Comparison of ENCODE assay signal across 17 cellular contexts in genomic region chr2:72953976-72954375, GRCh38. TPM values are rescaled to one million over a fixed set of nuclear protein-coding genes. Genes with fewer than 3 reads are reported as not detected.
DNase-seq lines count a peak whose midpoint lies in the region; ATAC-seq and TF ChIP-seq lines count a peak whose summit lies in the region.
"Had no signal": no experiment of that assay in that cellular context is flagged by ENCODE, and none has a peak within 500 bp of the region (broad histone marks: within the 10 kb centered on the region; RNA-seq: fewer than 3 reads in every experiment).

No MANE protein-coding gene starts in this region.

- H3K9me3 ChIP-seq in BLaER1 treated with 17β-estradiol and CSF1 and Interleukin-3, amounts not matched to agents 10 nM and 100 nM (replicated peaks in 1 of 11): no peaks in the 10 kb centered on the region
- H3K9me3 ChIP-seq in right cardiac atrium (ENCODE audit: control insufficient read depth, low read length) (no peaks in the 10 kb centered on the region), transverse colon (no peaks in the 10 kb centered on the region)
- H3K9me3 ChIP-seq: right atrium auricular region had no signal

- no peaks in the 10 kb centered on the region for H3K36me3 ChIP-seq in BLaER1 treated with 17β-estradiol and CSF1 and Interleukin-3, amounts not matched to agents 10 nM and 100 nM
- no peaks in the 10 kb centered on the region for H3K36me3 ChIP-seq in transverse colon
- H3K36me3 ChIP-seq: cardiac muscle cell, right atrium auricular region had no signal

- H3K4me2 ChIP-seq in BLaER1 treated with 17β-estradiol and CSF1 and Interleukin-3, amounts not matched to agents 10 nM and 100 nM: peak overlapping the region; percentile 67 to 97 (median 90)

- peak overlapping the region; percentile 93 to 95 for H3K4me3 Mint-ChIP-seq in effector memory CD8-positive, alpha-beta T cell

- no peak for TF ChIP-seq POLR2A in transverse colon (IDR thresholded peaks at IDR 0.05)

- TF ChIP-seq CTCF in GM10266 (IDR thresholded peaks at IDR 0.05; ENCODE audit: control insufficient read depth, insufficient read depth, low read depth, missing control alignments): no peak
- no peak for TF ChIP-seq CTCF in transverse colon (IDR thresholded peaks at IDR 0.05)

- peaks cover 0 to 14% (median 0%) of the 10 kb centered on the region in 11 experiments; a peak in 5 of 22 replicates for H4K20me1 ChIP-seq in BLaER1 treated with 17β-estradiol and CSF1 and Interleukin-3, amounts not matched to agents 10 nM and 100 nM

- in situ Hi-C loops in transverse colon (cut with MboI; ENCODE audit: low pct_ligation_motif_present in 1 of 4, low pct_unique_long_range_greater_than_20kb in 1 of 4, low sequenced_read_pairs in 3 of 4): no loop called here

- peak overlapping the region in 9 of 11 experiments; percentile 16 to 68 (median 47); a peak in 16 of 22 replicates for H3K9ac ChIP-seq in BLaER1 treated with 17β-estradiol and CSF1 and Interleukin-3, amounts not matched to agents 10 nM and 100 nM

- peaks cover 3% of the 10 kb centered on the region for H3K36me3 Mint-ChIP-seq in effector memory CD8-positive, alpha-beta T cell (ENCODE audit: insufficient read depth)

- peak overlapping the region in 9 of 11 experiments; percentile 42 to 74 (median 59); a peak in 17 of 22 replicates for H3K27ac ChIP-seq in BLaER1 treated with 17β-estradiol and CSF1 and Interleukin-3, amounts not matched to agents 10 nM and 100 nM
- no peak overlapping the region for H3K27ac ChIP-seq in right cardiac atrium (ENCODE audit: low read length)
- H3K27ac ChIP-seq in transverse colon: no peak overlapping the region
- H3K27ac ChIP-seq: cardiac muscle cell, epithelial cell of prostate, right atrium auricular region had no signal

- no peak for TF ChIP-seq EP300 in transverse colon (IDR thresholded peaks at IDR 0.05; ENCODE audit: low read depth)

- peak; percentile 44 for DNase-seq in GM10266 (ENCODE audit: extremely low spot score)
- peak; percentile 52 for DNase-seq in UCSD-AML1 (lab: John Stamatoyannopoulos, UW; ENCODE audit: unreplicated experiment)
- DNase-seq in effector memory CD8-positive, alpha-beta T cell: peak; percentile 5 to 26 (median 14)
- DNase-seq in NCI-H146 (lab: John Stamatoyannopoulos, UW): no peak
- no peak for DNase-seq in posterior cingulate gyrus
- no peak for DNase-seq in right cardiac atrium
- DNase-seq in transverse colon: no peak
- DNase-seq: head of caudate nucleus, NCI-H1105 treated with DMSO at 0.1 percent for 48 hours had no signal

- H3K27ac Mint-ChIP-seq in effector memory CD8-positive, alpha-beta T cell: peak overlapping the region; percentile 97 to 98

- peak overlapping the region in 8 of 10 experiments; percentile 6 to 49 (median 38); a peak in 13 of 20 replicates for H3K4me3 ChIP-seq in BLaER1 treated with 17β-estradiol and CSF1 and Interleukin-3, amounts not matched to agents 10 nM and 100 nM
- H3K4me3 ChIP-seq in right cardiac atrium (ENCODE audit: low read length): no peak overlapping the region
- H3K4me3 ChIP-seq in transverse colon: no peak overlapping the region
- H3K4me3 ChIP-seq: cardiac muscle cell, right atrium auricular region had no signal

- H3K4me1 ChIP-seq in BLaER1 treated with 17β-estradiol and CSF1 and Interleukin-3, amounts not matched to agents 10 nM and 100 nM: peaks cover 35 to 49% (median 45%) of the 10 kb centered on the region in 10 experiments
- no peaks in the 10 kb centered on the region for H3K4me1 ChIP-seq in right cardiac atrium (ENCODE audit: control insufficient read depth, insufficient read depth, low read length)
- H3K4me1 ChIP-seq in transverse colon: no peaks in the 10 kb centered on the region
- H3K4me1 ChIP-seq: right atrium auricular region had no signal

- no peaks in the 10 kb centered on the region for H3K9me3 Mint-ChIP-seq in effector memory CD8-positive, alpha-beta T cell

- H3K4me1 Mint-ChIP-seq in effector memory CD8-positive, alpha-beta T cell (ENCODE audit: low read depth in 2 of 2): peaks cover 36 to 40% of the 10 kb centered on the region in 2 donors

- peak; percentile 93 for ATAC-seq in effector memory CD8-positive, alpha-beta T cell (replicated peaks)
- no peak for ATAC-seq in right cardiac atrium

- intact Hi-C loops in posterior cingulate gyrus (cut with DNase I) (no loop called here), right cardiac atrium (cut with DNase I) (no loop called here), transverse colon (cut with DNase I; ENCODE audit: low total_unique reads) (no loop called here)

- no peaks in the 10 kb centered on the region for H3K27me3 Mint-ChIP-seq in effector memory CD8-positive, alpha-beta T cell

- 78% methylated on average over 4 of the region's 4 CpGs for WGBS in right cardiac atrium
- WGBS in transverse colon (ENCODE audit: low coverage in 1 of 2), 2 donors: 90% methylated on average over 4 of the region's 4 CpGs; no CpG with 5 or more reads in 1 of the 2 donors

- H3K27me3 ChIP-seq in BLaER1 treated with 17β-estradiol and CSF1 and Interleukin-3, amounts not matched to agents 10 nM and 100 nM: peaks cover 0 to 31% (median 0%) of the 10 kb centered on the region in 11 experiments; a peak in 4 of 22 replicates
- H3K27me3 ChIP-seq in right cardiac atrium (ENCODE audit: control insufficient read depth, insufficient read depth): no peaks in the 10 kb centered on the region
- no peaks in the 10 kb centered on the region for H3K27me3 ChIP-seq in transverse colon
- H3K27me3 ChIP-seq: right atrium auricular region had no signal

RNA-seq across cellular contexts. Expression of gene EMX1, which starts 36.7 kb away (rescaled TPM):
- not detected for total RNA-seq in right cardiac atrium
- 0.18 TPM for polyA plus RNA-seq in right cardiac atrium
- total RNA-seq in transverse colon: 1 to 10 TPM in 3 of 4 donors, not detected in 1; 1.5 to 2.9 (median 2.7) TPM
- total RNA-seq: NCI-H460; RPMI7951; T-helper 2 cell treated with Interferon-gamma antibody and Interleukin-4, amounts not matched to agents 100 ng/mL and 5 ng/mL, for 36 hours had no signal
- polyA plus RNA-seq: BJ, cardiac muscle cell had no signal

Comparison
In these comparisons a context has a peak if more than half of its experiments do, and no peak if none do; other contexts are left out.
1. H3K27ac ChIP-seq: peak in BLaER1 treated with 17β-estradiol and CSF1 and Interleukin-3, amounts not matched to agents 10 nM and 100 nM (9 of 11); none in right cardiac atrium (single experiment) and transverse colon (0 of 4).
2. H3K4me3 ChIP-seq: peak in BLaER1 treated with 17β-estradiol and CSF1 and Interleukin-3, amounts not matched to agents 10 nM and 100 nM (8 of 10); none in right cardiac atrium (single experiment) and transverse colon (0 of 4).
3. DNase-seq: peak in GM10266 (single experiment), UCSD-AML1 (single experiment) and effector memory CD8-positive, alpha-beta T cell (3 of 3); none in NCI-H146 (single experiment), posterior cingulate gyrus (0 of 10), right cardiac atrium (0 of 3) and transverse colon (single experiment).